In the genomic region with DNA sequence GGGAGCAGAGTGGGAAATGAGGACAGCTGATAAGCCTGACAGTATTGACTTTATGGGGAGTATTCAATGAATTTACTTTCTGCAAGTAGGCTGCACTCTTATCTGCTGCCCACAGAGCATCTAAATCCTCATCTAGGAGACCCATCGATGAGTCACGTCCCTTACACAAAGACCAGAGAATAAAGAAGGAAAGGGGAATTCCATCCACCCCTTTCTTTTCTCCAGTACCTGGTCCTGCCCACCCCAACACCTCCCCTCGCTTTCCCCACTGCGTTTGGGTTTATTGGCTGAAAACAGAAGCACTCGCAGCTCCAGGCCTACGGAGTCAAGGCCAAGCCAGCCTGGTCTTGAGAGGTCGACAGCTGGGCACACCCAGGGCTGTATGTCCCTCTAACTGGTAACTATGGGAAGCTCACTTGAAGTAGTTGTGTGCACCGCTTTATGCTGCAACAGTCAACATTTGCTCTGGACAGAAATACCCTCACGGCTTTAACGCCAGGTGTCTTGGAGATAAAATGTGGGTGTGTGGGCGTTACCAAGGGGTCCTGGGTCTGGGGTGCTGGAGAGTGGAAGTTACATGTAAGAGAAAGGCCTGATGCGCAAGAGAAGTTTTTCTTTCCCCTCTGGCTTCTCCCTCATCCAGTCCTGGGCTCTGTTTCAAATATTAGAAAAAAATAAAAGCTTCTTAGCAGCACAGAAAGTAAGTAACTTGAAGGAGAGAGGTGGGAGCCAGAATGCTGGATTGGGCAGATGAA, we compare ENCODE assay signal across 17 cellular contexts. TPM values are rescaled to one million over a fixed set of nuclear protein-coding genes. Genes with fewer than 3 reads are reported as not detected.
DNase-seq lines count a peak whose midpoint lies in the region; ATAC-seq and TF ChIP-seq lines count a peak whose summit lies in the region.
"Had no signal": no experiment of that assay in that cellular context is flagged by ENCODE, and none has a peak within 500 bp of the region (broad histone marks: within the 10 kb centered on the region; RNA-seq: fewer than 3 reads in every experiment).

No MANE protein-coding gene starts in this region.

- ATAC-seq in activated naive CD8-positive, alpha-beta T cell treated with anti-CD3 and anti-CD28 coated beads, Interleukin-2, amount 50 U/mL, for 24 hours: no peak
- ATAC-seq in GM19452 (IDR thresholded peaks at IDR 0.05; ENCODE audit: unreplicated experiment): no peak
- ATAC-seq: stimulated activated naive CD8-positive, alpha-beta T cell treated with anti-CD3 and anti-CD28 coated beads, Interleukin-15, Interleukin-2, amounts not matched to agents 100 U/mL and 50 U/mL, for 24 hours had no signal

- H3K36me3 ChIP-seq in HEK293 (ENCODE audit: control insufficient read depth in 2 of 2, insufficient read depth in 1 of 2, low read length in 2 of 2) (no peaks in the 10 kb centered on the region), mesendoderm (ENCODE audit: control insufficient read depth, insufficient read depth, low read length) (no peaks in the 10 kb centered on the region)

- CTCF ChIA-PET in HEK293 (lab: Yijun Ruan, JAX): interaction anchor here (1.5 kb wide), 1 partner anchor 10 kb away, joined by 5 read pairs; no protein-coding TSS in a partner anchor

- DNase-seq in NCI-H345 treated with DMSO at 0.1 percent for 48 hours (lab: John Stamatoyannopoulos, UW; ENCODE audit: unreplicated experiment) (peak; percentile 72), dermis blood vessel endothelial cell (peak; percentile 41), mesendoderm (peak; percentile 79), MV-4-11 (lab: John Stamatoyannopoulos, UW) (no peak), NCI-H1417 treated with DMSO at 0.1 percent for 48 hours (lab: John Stamatoyannopoulos, UW) (no peak)
- DNase-seq in activated naive CD8-positive, alpha-beta T cell treated with anti-CD3 and anti-CD28 coated beads, Interleukin-2, amount 50 U/mL, for 24 hours: no peak
- DNase-seq: activated CD4-positive, alpha-beta T cell treated with anti-CD3 and anti-CD28 coated beads, Interleukin-2, amount 50 U/mL, for 4 hours; dorsolateral prefrontal cortex; NCI-H1694; NCI-H774; stimulated activated naive CD8-positive, alpha-beta T cell treated with anti-CD3 and anti-CD28 coated beads, Interleukin-15, Interleukin-2, amounts not matched to agents 100 U/mL and 50 U/mL, for 24 hours had no signal

- H3K79me1 ChIP-seq in mesendoderm (ENCODE audit: low read length): no peaks in the 10 kb centered on the region

- no peak overlapping the region for H3K9ac ChIP-seq in mesendoderm (ENCODE audit: low read length)

- no peak overlapping the region for H3K4me3 Mint-ChIP-seq in activated naive CD8-positive, alpha-beta T cell treated with anti-CD3 and anti-CD28 coated beads, Interleukin-2, amount 50 U/mL, for 24 hours
- H3K4me3 Mint-ChIP-seq: CD14-positive monocyte, mesothelial cell of epicardium had no signal

- no peak overlapping the region for H4K8ac ChIP-seq in mesendoderm (ENCODE audit: low read depth, low read length)

- H3K36me3 Mint-ChIP-seq in activated naive CD8-positive, alpha-beta T cell treated with anti-CD3 and anti-CD28 coated beads, Interleukin-2, amount 50 U/mL, for 24 hours (ENCODE audit: low read depth): no peaks in the 10 kb centered on the region
- H3K36me3 Mint-ChIP-seq: CD14-positive monocyte had no signal

- H3K56ac ChIP-seq in mesendoderm (ENCODE audit: low read length): peak overlapping the region; percentile 52

- H3K27me3 Mint-ChIP-seq in activated naive CD8-positive, alpha-beta T cell treated with anti-CD3 and anti-CD28 coated beads, Interleukin-2, amount 50 U/mL, for 24 hours: no peaks in the 10 kb centered on the region

- no peaks in the 10 kb centered on the region for H3K9me3 Mint-ChIP-seq in activated naive CD8-positive, alpha-beta T cell treated with anti-CD3 and anti-CD28 coated beads, Interleukin-2, amount 50 U/mL, for 24 hours

- no peak overlapping the region for H3K4me2 ChIP-seq in mesendoderm (ENCODE audit: low read length)

- H3K27me3 ChIP-seq in mesendoderm (ENCODE audit: insufficient read depth, low read length, poor library complexity): no peaks in the 10 kb centered on the region
- H3K27me3 ChIP-seq: dorsolateral prefrontal cortex had no signal

- no peaks in the 10 kb centered on the region for H3K9me3 ChIP-seq in HEK293 (ENCODE audit: control insufficient read depth, insufficient read depth, low read depth, low read length)

- H2AK5ac ChIP-seq in mesendoderm (ENCODE audit: low read length): no peak overlapping the region

- no peak overlapping the region for H3K27ac ChIP-seq in HEK293 (ENCODE audit: extremely low read depth, low read depth, low read length)
- no peak overlapping the region for H3K27ac ChIP-seq in mesendoderm (ENCODE audit: low read depth, low read length)
- H3K27ac ChIP-seq: dorsolateral prefrontal cortex, skin epidermis had no signal

- 0 out of 2 replicates have a peak, but pooled peaks cover 5% of the 10 kb centered on the region for H3K4me1 ChIP-seq in HEK293 (ENCODE audit: control insufficient read depth, insufficient read depth, low read length)
- H3K4me1 ChIP-seq in mesendoderm (ENCODE audit: control insufficient read depth, low read depth, low read length): peaks cover 4% of the 10 kb centered on the region

- H3K4me1 Mint-ChIP-seq in activated naive CD8-positive, alpha-beta T cell treated with anti-CD3 and anti-CD28 coated beads, Interleukin-2, amount 50 U/mL, for 24 hours: no peaks in the 10 kb centered on the region
- H3K4me1 Mint-ChIP-seq: CD14-positive monocyte, mesothelial cell of epicardium had no signal

- no CpG with 5 or more reads among the region's 12 CpGs for WGBS in mesendoderm (ENCODE audit: extremely low coverage, insufficient coverage, low lambda C conversion rate)

- no peak overlapping the region for H3K18ac ChIP-seq in mesendoderm (ENCODE audit: low read length)

- H3K4me3 ChIP-seq in HEK293 (ENCODE audit: low read depth, low read length): no peak overlapping the region
- no peak overlapping the region for H3K4me3 ChIP-seq in mesendoderm (ENCODE audit: low read length)
- H3K4me3 ChIP-seq: dorsolateral prefrontal cortex, skin epidermis had no signal

- no peak overlapping the region for H2BK5ac ChIP-seq in mesendoderm (ENCODE audit: low read length)

- H3K27ac Mint-ChIP-seq in activated naive CD8-positive, alpha-beta T cell treated with anti-CD3 and anti-CD28 coated beads, Interleukin-2, amount 50 U/mL, for 24 hours: no peak overlapping the region
- H3K27ac Mint-ChIP-seq: CD14-positive monocyte, mesothelial cell of epicardium had no signal

- no peak for TF ChIP-seq CTCF in HEK293 (tag by site-specific recombination; IDR thresholded peaks at IDR 0.05)

- POLR2A ChIA-PET in HEK293 (lab: Yijun Ruan, JAX): no interaction called here

- no peak overlapping the region for H3K4ac ChIP-seq in mesendoderm (ENCODE audit: low read depth, low read length)

- H2BK15ac ChIP-seq in mesendoderm (replicated peaks; ENCODE audit: low read depth): peak overlapping the region; percentile 39

- H3K79me2 ChIP-seq in mesendoderm (ENCODE audit: control insufficient read depth, insufficient read depth, low read length): no peaks in the 10 kb centered on the region

- H4K5ac ChIP-seq in mesendoderm (ENCODE audit: low read length): no peak overlapping the region

- no peak overlapping the region for H3K23ac ChIP-seq in mesendoderm (ENCODE audit: low read length)

- H2BK120ac ChIP-seq in mesendoderm (ENCODE audit: low read depth, low read length): no peak overlapping the region

TF ChIP-seq in HEK293, 187 proteins besides CTCF, POLR2A, EP300 and RAD21 (continues in another document):
- TF ChIP-seq HOXC10 (CRISPR knock-in tag; IDR thresholded peaks at IDR 0.05) (no peak), ZNF596 (tag by site-specific recombination; IDR thresholded peaks at IDR 0.05) (no peak), ZFHX2 (tag by site-specific recombination; conservative IDR thresholded peaks at IDR 0.05) (peak; percentile 45; the same call in 1 of the 2 replicates), EGR2 (tag by site-specific recombination; IDR thresholded peaks at IDR 0.05; ENCODE audit: low read depth) (peak; percentile 62; the same call in 1 of the 2 replicates), WT1 (tag by site-specific recombination; IDR thresholded peaks at IDR 0.05) (peak; percentile 47), ZNF202 (tag by site-specific recombination; IDR thresholded peaks at IDR 0.05; ENCODE audit: borderline replicate concordance) (no peak), ZNF266 (tag by site-specific recombination; IDR thresholded peaks at IDR 0.05; ENCODE audit: low read depth) (no peak), GFI1B (tag by site-specific recombination; IDR thresholded peaks at IDR 0.05) (0 out of 2 replicates have a peak, but pooled peaks have one; percentile 16)
- TF ChIP-seq, protein P1, sequence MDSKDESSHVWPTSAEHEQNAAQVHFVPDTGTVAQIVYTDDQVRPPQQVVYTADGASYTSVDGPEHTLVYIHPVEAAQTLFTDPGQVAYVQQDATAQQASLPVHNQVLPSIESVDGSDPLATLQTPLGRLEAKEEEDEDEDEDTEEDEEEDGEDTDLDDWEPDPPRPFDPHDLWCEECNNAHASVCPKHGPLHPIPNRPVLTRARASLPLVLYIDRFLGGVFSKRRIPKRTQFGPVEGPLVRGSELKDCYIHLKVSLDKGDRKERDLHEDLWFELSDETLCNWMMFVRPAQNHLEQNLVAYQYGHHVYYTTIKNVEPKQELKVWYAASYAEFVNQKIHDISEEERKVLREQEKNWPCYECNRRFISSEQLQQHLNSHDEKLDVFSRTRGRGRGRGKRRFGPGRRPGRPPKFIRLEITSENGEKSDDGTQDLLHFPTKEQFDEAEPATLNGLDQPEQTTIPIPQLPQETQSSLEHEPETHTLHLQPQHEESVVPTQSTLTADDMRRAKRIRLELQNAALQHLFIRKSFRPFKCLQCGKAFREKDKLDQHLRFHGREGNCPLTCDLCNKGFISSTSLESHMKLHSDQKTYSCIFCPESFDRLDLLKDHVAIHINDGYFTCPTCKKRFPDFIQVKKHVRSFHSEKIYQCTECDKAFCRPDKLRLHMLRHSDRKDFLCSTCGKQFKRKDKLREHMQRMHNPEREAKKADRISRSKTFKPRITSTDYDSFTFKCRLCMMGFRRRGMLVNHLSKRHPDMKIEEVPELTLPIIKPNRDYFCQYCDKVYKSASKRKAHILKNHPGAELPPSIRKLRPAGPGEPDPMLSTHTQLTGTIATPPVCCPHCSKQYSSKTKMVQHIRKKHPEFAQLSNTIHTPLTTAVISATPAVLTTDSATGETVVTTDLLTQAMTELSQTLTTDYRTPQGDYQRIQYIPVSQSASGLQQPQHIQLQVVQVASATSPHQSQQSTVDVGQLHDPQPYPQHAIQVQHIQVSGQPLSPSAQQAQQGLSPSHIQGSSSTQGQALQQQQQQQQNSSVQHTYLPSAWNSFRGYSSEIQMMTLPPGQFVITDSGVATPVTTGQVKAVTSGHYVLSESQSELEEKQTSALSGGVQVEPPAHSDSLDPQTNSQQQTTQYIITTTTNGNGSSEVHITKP (tag by site-specific recombination; IDR thresholded peaks at IDR 0.05): peak; percentile 77

RNA-seq across cellular contexts. Expression of gene TAL2, which starts 14.5 kb away (rescaled TPM):
- total RNA-seq in dermis blood vessel endothelial cell: not detected in 2 replicates
- polyA plus RNA-seq in mesendoderm (2013, experiment 1 of 2): 0.42 TPM
- 0.42 TPM for polyA plus RNA-seq in mesendoderm (2013, experiment 2 of 2)
- total RNA-seq: ureter had no signal
- polyA plus RNA-seq: CD14-positive monocyte had no signal

RNA-seq across cellular contexts. Expression of gene TMEM38B, which starts 46.6 kb away (rescaled TPM):
- 6.5 and 6.8 TPM in 2 replicates for total RNA-seq in dermis blood vessel endothelial cell
- 7.1 TPM for polyA plus RNA-seq in mesendoderm (2013, experiment 1 of 2)
- 8.6 TPM for polyA plus RNA-seq in mesendoderm (2013, experiment 2 of 2)

Comparison
In these comparisons a context has a peak if more than half of its experiments do, and no peak if none do; other contexts are left out.
1. DNase-seq: peak in NCI-H345 treated with DMSO at 0.1 percent for 48 hours (single experiment), dermis blood vessel endothelial cell (single experiment) and mesendoderm (single experiment); none in MV-4-11 (single experiment), NCI-H1417 treated with DMSO at 0.1 percent for 48 hours (single experiment) and activated naive CD8-positive, alpha-beta T cell treated with anti-CD3 and anti-CD28 coated beads, Interleukin-2, amount 50 U/mL, for 24 hours (single experiment).